In the genomic region with DNA sequence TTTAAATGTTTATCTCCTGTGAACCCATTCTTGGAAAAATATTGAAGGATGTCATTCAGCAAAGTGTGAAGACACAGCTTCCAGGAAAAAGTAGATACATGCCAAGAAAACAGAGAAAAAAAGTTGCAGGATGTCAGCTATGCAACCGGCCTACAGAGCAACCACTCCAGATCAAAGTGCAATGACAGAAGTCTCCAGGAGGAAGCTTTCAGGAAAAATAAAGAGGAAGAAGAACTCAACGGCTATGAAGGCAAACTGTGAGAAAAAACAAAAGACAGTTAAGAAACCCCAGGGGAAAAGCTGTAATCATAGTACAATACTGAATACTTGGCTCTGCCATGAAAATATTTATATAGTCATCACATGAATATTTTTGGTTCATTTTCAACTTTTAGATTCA, we compare ENCODE assay signal across 11 cellular contexts. TPM values are rescaled to one million over a fixed set of nuclear protein-coding genes. Genes with fewer than 3 reads are reported as not detected.
DNase-seq lines count a peak whose midpoint lies in the region; ATAC-seq and TF ChIP-seq lines count a peak whose summit lies in the region.
"Had no signal": no experiment of that assay in that cellular context is flagged by ENCODE, and none has a peak within 500 bp of the region (broad histone marks: within the 10 kb centered on the region; RNA-seq: fewer than 3 reads in every experiment).

No MANE protein-coding gene starts in this region.

- H3K23me2 ChIP-seq in H9 (ENCODE audit: insufficient read length, low read depth, low read length, poor library complexity, severe bottlenecking): no peaks in the 10 kb centered on the region

- no peak overlapping the region for H3K4me2 ChIP-seq in H9 (ENCODE audit: insufficient read depth, insufficient read length, low read length)

- no peaks in the 10 kb centered on the region for H3K9me3 ChIP-seq in H9 (ENCODE audit: control insufficient read depth, low read depth, low read length)

- H2BK20ac ChIP-seq in H9 (ENCODE audit: low read depth, low read length, poor library complexity, severe bottlenecking): no peak overlapping the region

- no peak overlapping the region for H3K23ac ChIP-seq in H9 (ENCODE audit: insufficient read length, low read depth, low read length)

- H3K79me1 ChIP-seq in H9 (ENCODE audit: insufficient read depth, low read depth, low read length, poor library complexity, severe bottlenecking): peaks cover 2% of the 10 kb centered on the region

- peaks cover 2% of the 10 kb centered on the region; the same call in 1 of the 2 replicates for H3K4me1 ChIP-seq in H9 (ENCODE audit: insufficient read depth, low read length)

- H3K27ac ChIP-seq in H9 (ENCODE audit: insufficient read length, low read depth, low read length): no peak overlapping the region
- no peak overlapping the region for H3K27ac ChIP-seq in dorsolateral prefrontal cortex

- no peak overlapping the region for H3K9ac ChIP-seq in H9 (ENCODE audit: extremely low read depth, insufficient read length, low read length)

- no peak overlapping the region for H3K14ac ChIP-seq in H9 (ENCODE audit: insufficient read depth, low read length)

- H4K91ac ChIP-seq in H9 (ENCODE audit: insufficient read length, low read depth, low read length): no peak overlapping the region

- no peaks in the 10 kb centered on the region for H3K27me3 Mint-ChIP-seq in H9 (ENCODE audit: low read depth)

- H3K36me3 Mint-ChIP-seq in H9 (ENCODE audit: insufficient read depth in 1 of 3, low read depth in 3 of 3): peaks cover 0 to 10% (median 0%) of the 10 kb centered on the region in 3 experiments; a peak in 1 of 7 replicates

- no CpG with 5 or more reads among the region's 2 CpGs for WGBS in H9 (ENCODE audit: extremely low coverage, insufficient read length, low lambda C conversion rate)

- no peak for DNase-seq in H9
- peak; percentile 52 for DNase-seq in SK-MEL-5 (ENCODE audit: low read depth, low spot score)
- peak; percentile 58 for DNase-seq in fibroblast of peridontal ligament (ENCODE audit: extremely low read depth)
- DNase-seq in sciatic nerve (ENCODE audit: low spot score): no peak
- DNase-seq in dorsolateral prefrontal cortex: no peak
- DNase-seq in medulla oblongata (ENCODE audit: extremely low spot score): no peak
- no peak for DNase-seq in NCI-H446 treated with DMSO at 0.1 percent for 48 hours (lab: John Stamatoyannopoulos, UW)
- DNase-seq: Karpas-422; NCI-H526 treated with DMSO at 0.1 percent for 48 hours; stimulated activated naive CD4-positive, alpha-beta T cell; T-helper 2 cell had no signal

- in situ Hi-C loops in SK-MEL-5 (cut with HindIII; ENCODE audit: low pct_unique_long_range_greater_than_20kb, low sequenced_read_pairs): no loop called here

- no peak overlapping the region for H4K8ac ChIP-seq in H9 (replicated peaks; ENCODE audit: insufficient read length, low read depth, low read length)

- no peaks in the 10 kb centered on the region for H4K20me1 ChIP-seq in H9 (ENCODE audit: control insufficient read depth, insufficient read depth, insufficient read length)

- H3K56ac ChIP-seq in H9 (ENCODE audit: insufficient read length, low read depth, low read length): no peak overlapping the region

- H3K18ac ChIP-seq in H9 (ENCODE audit: insufficient read length, low read depth, low read length): no peak overlapping the region

- peak; percentile 32 for ATAC-seq in sciatic nerve

- no peak overlapping the region for H3K4me3 ChIP-seq in dorsolateral prefrontal cortex

- H2AFZ ChIP-seq in H9 (ENCODE audit: low read length): no peak overlapping the region

- peaks cover 28 to 32% of the 10 kb centered on the region in 2 experiments for H3K4me1 Mint-ChIP-seq in H9

- H2BK5ac ChIP-seq in H9 (ENCODE audit: insufficient read length, low read length): no peak overlapping the region

- H3K79me2 ChIP-seq in H9 (ENCODE audit: insufficient read depth, low read length): peaks cover 9% of the 10 kb centered on the region; the same call in 1 of the 2 replicates

- no peak overlapping the region for H2BK15ac ChIP-seq in H9 (ENCODE audit: low read depth, low read length)

- H3K4ac ChIP-seq in H9 (ENCODE audit: low read depth, low read length): no peak overlapping the region

- no peaks in the 10 kb centered on the region for H3K9me3 Mint-ChIP-seq in H9

- intact Hi-C loops in sciatic nerve (cut with DNase I) (no loop called here), dorsolateral prefrontal cortex (cut with DNase I) (no loop called here)

- no peak overlapping the region for H2BK12ac ChIP-seq in H9 (ENCODE audit: insufficient read length, low read depth, low read length)

- H2BK120ac ChIP-seq in H9 (ENCODE audit: low read depth, low read length, poor library complexity, severe bottlenecking): no peak overlapping the region

- H3T11ph ChIP-seq in H9 (ENCODE audit: low read length): no peak overlapping the region

- H3K27ac Mint-ChIP-seq in H9: peak overlapping the region in 2 of 3 experiments; percentile 1 to 33; a peak in 1 of 7 replicates

- no peak overlapping the region for H3K4me3 Mint-ChIP-seq in H9

- no peak overlapping the region for H2AK5ac ChIP-seq in H9 (ENCODE audit: insufficient read length, low read length)

- H4K5ac ChIP-seq in H9 (ENCODE audit: insufficient read length, low read depth, low read length): no peak overlapping the region

- TF ChIP-seq CTCF in H9 (conservative IDR thresholded peaks at IDR 0.05): no peak
- TF ChIP-seq CTCF in dorsolateral prefrontal cortex (IDR thresholded peaks at IDR 0.05 in 54 of 56, conservative IDR thresholded peaks at IDR 0.05 in 2 of 56; ENCODE audit: low read depth in 1 of 56, partially characterized antibody in 56 of 56): no peak

- H3K27me3 ChIP-seq in H9 (ENCODE audit: insufficient read depth, low read length) (no peaks in the 10 kb centered on the region), dorsolateral prefrontal cortex (no peaks in the 10 kb centered on the region)

RNA-seq across cellular contexts. Expression of a gene that starts 30.6 kb away (rescaled TPM):
- total RNA-seq in H9 (2021) (68.3 and 74.4 TPM in 2 replicates), sciatic nerve (46.7 TPM), dorsolateral prefrontal cortex (100 to 1,000 TPM in 42 of 120 experiments, 10 to 100 TPM in 78; 61.3 to 151 (median 92.9) TPM)
- 66.4 and 76.0 TPM in 2 replicates for total RNA-seq in SK-MEL-5 (2014; rRNA removed; shearing (Covaris generic))
- 33.3 and 42.9 TPM in 2 replicates for polyA plus RNA-seq in SK-MEL-5 (2015; cell fraction: cytosol; rRNA removed)
- polyA plus RNA-seq in SK-MEL-5 (2015; cell fraction: nucleus; rRNA removed): 46.6 and 63.7 TPM in 2 replicates

Comparison
In these comparisons a context has a peak if more than half of its experiments do, and no peak if none do; other contexts are left out.
1. DNase-seq: peak in SK-MEL-5 (single experiment) and fibroblast of peridontal ligament (single experiment); none in H9 (single experiment), sciatic nerve (single experiment), dorsolateral prefrontal cortex (0 of 10), medulla oblongata (single experiment) and NCI-H446 treated with DMSO at 0.1 percent for 48 hours (single experiment).